ENCODE assay signal across 8 cellular contexts in the genomic region with DNA sequence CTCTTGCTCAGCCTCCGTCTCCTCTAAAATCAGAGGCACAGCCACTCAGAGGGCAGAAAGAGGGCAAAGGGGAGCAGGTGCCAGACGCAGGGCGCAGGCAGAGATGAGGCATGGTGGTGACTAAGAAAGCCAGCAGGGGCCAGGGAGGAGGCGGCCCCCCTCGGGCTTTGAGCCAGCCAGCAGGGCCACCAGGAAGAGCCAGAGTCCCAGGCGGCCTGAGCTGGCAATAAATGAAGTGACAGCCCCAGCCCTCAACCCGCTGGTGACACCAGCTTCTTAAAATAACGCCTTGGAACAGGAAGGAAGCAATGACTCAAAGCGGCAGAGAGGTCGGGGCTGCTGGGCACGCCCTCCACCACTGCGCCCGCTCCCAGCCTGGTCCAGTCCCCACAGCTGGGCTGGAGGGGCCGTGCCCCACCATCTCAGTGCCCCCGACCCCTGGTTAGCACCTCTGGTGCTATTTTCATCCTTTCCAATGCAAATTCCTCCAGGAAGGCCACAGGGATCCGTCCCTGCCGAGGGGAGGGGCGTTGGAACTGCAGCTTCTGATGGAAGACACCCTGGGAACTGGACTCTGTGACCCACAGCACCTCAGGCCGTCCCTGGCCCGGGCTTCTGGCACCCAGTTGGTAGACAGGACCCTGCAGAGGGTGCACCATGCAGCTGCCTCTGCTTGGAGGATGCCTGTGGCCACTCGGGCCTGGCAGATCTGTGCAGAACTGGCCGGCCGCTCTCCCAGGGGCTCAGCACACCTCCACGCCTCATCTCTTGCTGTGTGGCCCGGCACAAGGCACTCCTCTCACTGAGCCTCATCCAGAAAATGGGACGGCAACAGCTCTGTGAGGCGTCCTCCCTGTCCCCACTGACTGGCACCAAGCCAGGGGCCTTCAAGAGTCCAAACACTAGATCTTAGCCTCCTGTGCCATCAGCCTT.
DNase-seq lines count a peak whose midpoint lies in the region; ATAC-seq, FAIRE-seq and TF ChIP-seq lines count a peak whose summit lies in the region.

No MANE protein-coding gene starts in this region.

- H3K27ac ChIP-seq in esophagus muscularis mucosa (replicated peaks in 1 of 4): peak overlapping the region; percentile 65 to 91 (median 84)
- H3K27ac ChIP-seq in pancreas: peak overlapping the region in 2 of 4 donors; percentile 13 to 44
- peak overlapping the region; percentile 84 to 94 (median 86) for H3K27ac ChIP-seq in transverse colon

- in situ Hi-C loops in transverse colon (cut with MboI; ENCODE audit: low pct_ligation_motif_present in 1 of 4, low pct_unique_long_range_greater_than_20kb in 1 of 4, low sequenced_read_pairs in 3 of 4): no loop called here

- intact Hi-C loops in esophagus muscularis mucosa (cut with DNase I): no loop called here
- intact Hi-C loops in pancreas (cut with DNase I): no loop called here
- intact Hi-C loops in transverse colon (cut with DNase I; ENCODE audit: low total_unique reads): no loop called here

- peaks cover 0 to 47% (median 29%) of the 10 kb centered on the region in 4 donors for H3K36me3 ChIP-seq in esophagus muscularis mucosa
- H3K36me3 ChIP-seq in pancreas: peaks cover 0 to 8% (median 0%) of the 10 kb centered on the region in 3 donors
- H3K36me3 ChIP-seq in transverse colon: no peaks in the 10 kb centered on the region

- no peak for TF ChIP-seq POLR2A in esophagus muscularis mucosa (IDR thresholded peaks at IDR 0.05; ENCODE audit: low read depth)
- TF ChIP-seq POLR2A in transverse colon (IDR thresholded peaks at IDR 0.05): no peak

- DNase-seq in NOMO-1 treated with DMSO at 0.1 percent for 48 hours (lab: John Stamatoyannopoulos, UW; ENCODE audit: unreplicated experiment) (peak; percentile 96), activated T-cell treated with anti-CD3 and anti-CD28 coated beads for 1 hour (ENCODE audit: low read depth) (peak; percentile 66), esophagus muscularis mucosa (ENCODE audit: extremely low spot score) (no peak), pancreas (peak in 4 of 6 donors; percentile 27 to 70 (median 62)), transverse colon (peak; percentile 80), SHP77 treated with DMSO at 0.1 percent for 48 hours (lab: John Stamatoyannopoulos, UW) (no peak)

- no peak for FAIRE-seq in pancreas (lab: Jason Lieb, UNC)

- no peaks in the 10 kb centered on the region for H3K27me3 ChIP-seq in esophagus muscularis mucosa
- H3K27me3 ChIP-seq in pancreas: no peaks in the 10 kb centered on the region
- H3K27me3 ChIP-seq in transverse colon: no peaks in the 10 kb centered on the region

- 29% methylated on average over 11 of the region's 27 CpGs for WGBS in esophagus muscularis mucosa
- WGBS in pancreas, 2 donors: 74 to 84% methylated on average over 27 of the region's 27 CpGs
- WGBS in transverse colon (ENCODE audit: low coverage in 1 of 2), 2 donors: 35 to 100% methylated on average over 1 to 24 of the region's 27 CpGs

- H3K4me3 ChIP-seq in esophagus muscularis mucosa (peak overlapping the region in 1 of 4 donors; percentile 9), pancreas (no peak overlapping the region), transverse colon (no peak overlapping the region)

- no peaks in the 10 kb centered on the region for H3K9me3 ChIP-seq in esophagus muscularis mucosa
- H3K9me3 ChIP-seq in pancreas: no peaks in the 10 kb centered on the region
- no peaks in the 10 kb centered on the region for H3K9me3 ChIP-seq in transverse colon

- TF ChIP-seq EP300 in esophagus muscularis mucosa (IDR thresholded peaks at IDR 0.05) (no peak), transverse colon (IDR thresholded peaks at IDR 0.05; ENCODE audit: low read depth) (no peak)

- peaks cover 68 to 94% (median 73%) of the 10 kb centered on the region in 4 donors for H3K4me1 ChIP-seq in esophagus muscularis mucosa
- H3K4me1 ChIP-seq in pancreas: peaks cover 0 to 5% (median 0%) of the 10 kb centered on the region in 3 donors
- peaks cover 34 to 70% (median 48%) of the 10 kb centered on the region in 4 donors for H3K4me1 ChIP-seq in transverse colon

- no peak for TF ChIP-seq CTCF in esophagus muscularis mucosa (IDR thresholded peaks at IDR 0.05)
- TF ChIP-seq CTCF in pancreas (IDR thresholded peaks at IDR 0.05): no peak
- no peak for TF ChIP-seq CTCF in transverse colon (IDR thresholded peaks at IDR 0.05)

- ATAC-seq in GM18508 (IDR thresholded peaks at IDR 0.05; ENCODE audit: insufficient read depth, unreplicated experiment) (peak; percentile 65), HG02759 (IDR thresholded peaks at IDR 0.05; ENCODE audit: unreplicated experiment) (peak; percentile 72), pancreas (peak; percentile 45 to 78 (median 68))

Comparison
In these comparisons a context has a peak if more than half of its experiments do, and no peak if none do; other contexts are left out.
1. DNase-seq: peak in NOMO-1 treated with DMSO at 0.1 percent for 48 hours (single experiment), activated T-cell treated with anti-CD3 and anti-CD28 coated beads for 1 hour (single experiment), pancreas (4 of 6) and transverse colon (single experiment); none in esophagus muscularis mucosa (single experiment) and SHP77 treated with DMSO at 0.1 percent for 48 hours (single experiment).
2. Peak in every context shown above with its lines, with median percentiles within 50 percentile points of each other: ATAC-seq.